ENCODE assay signal across 32 cellular contexts in the genomic region with DNA sequence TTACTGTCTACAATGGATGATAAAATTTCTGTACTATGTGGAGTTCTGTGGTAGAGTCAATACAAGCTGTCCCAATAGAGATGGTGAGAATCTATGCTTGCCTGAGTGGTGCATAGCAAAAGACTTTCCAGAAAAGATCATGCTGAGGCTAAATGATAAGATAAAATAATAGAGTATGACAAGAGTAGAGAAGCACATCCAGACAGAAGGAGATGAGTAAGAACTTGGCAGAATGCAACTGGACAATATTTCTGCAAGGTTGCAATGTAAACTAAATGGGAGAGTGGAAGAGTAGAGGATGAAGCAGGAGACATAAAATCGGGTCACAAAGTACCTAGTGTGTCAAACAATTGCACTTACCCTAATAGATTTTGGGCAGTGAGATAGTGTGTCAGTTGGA.
"Had no signal": no experiment of that assay in that cellular context is flagged by ENCODE, and none has a peak within 500 bp of the region (broad histone marks: within the 10 kb centered on the region; RNA-seq: fewer than 3 reads in every experiment).

No MANE protein-coding gene starts in this region.

- ATAC-seq: activated CD8-positive, alpha-beta T cell treated with anti-CD3 and anti-CD28 coated beads for 36 hours; activated T-cell treated with anti-CD3 and anti-CD28 coated beads, Interleukin-2, amount 50 U/mL, for 72 hours; activated T-helper 17 cell treated with anti-CD3 and anti-CD28 coated beads, Interleukin-2, amount 50 U/mL, for 72 hours; body of pancreas; PC-3 had no signal

- H3K27ac ChIP-seq: ascending aorta, body of pancreas, KMS-11, Peyer's patch had no signal

- H3K27me3 ChIP-seq: ascending aorta, body of pancreas, Peyer's patch had no signal

- H3K4me2 ChIP-seq: KMS-11 had no signal

- H3K9ac ChIP-seq: KMS-11 had no signal

- H3K36me3 ChIP-seq: ascending aorta, Peyer's patch had no signal

- H3K9me3 ChIP-seq: ascending aorta, body of pancreas, Peyer's patch had no signal

- H3K4me3 ChIP-seq: ascending aorta, body of pancreas, Peyer's patch had no signal

- H3K4me1 ChIP-seq: ascending aorta, body of pancreas, Peyer's patch had no signal

- DNase-seq: activated CD4-positive, alpha-beta T cell treated with anti-CD3 and anti-CD28 coated beads, Interleukin-2, amount 10 ng/mL, durations not matched to agents 24 days and 14 days; activated CD4-positive, alpha-beta T cell treated with anti-CD3 and anti-CD28 coated beads, Interleukin-2, amount 50 U/mL, for 4 hours; activated CD8-positive, alpha-beta T cell treated with anti-CD3 and anti-CD28 coated beads for 36 hours; activated effector memory CD4-positive, alpha-beta T cell treated with anti-CD3 and anti-CD28 coated beads, Interleukin-2, amount 50 U/mL, for 16 hours; activated naive CD4-positive, alpha-beta T cell; activated naive CD4-positive, alpha-beta T cell treated with anti-CD3 and anti-CD28 coated beads, Interleukin-2, amount 50 U/mL, for 16 hours; activated naive CD8-positive, alpha-beta T cell treated with anti-CD3 and anti-CD28 coated beads for 36 hours; activated T-cell treated with anti-CD3 and anti-CD28 coated beads, Interleukin-2, amount 50 U/mL, for 1 hour; activated T-cell treated with anti-CD3 and anti-CD28 coated beads, Interleukin-2, amount 50 U/mL, for 72 hours; amygdala; body of pancreas; caudate nucleus; cerebellar nuclear complex; MM.1S; MV-4-11; NCI-H1092; NCI-H1417; NCI-H146; NCI-H187; NCI-H2029 treated with DMSO at 0.1 percent for 48 hours; NCI-H2107; NCI-H2171; NCI-H446; NCI-H524; NK-92 treated with Interleukin-12 subunit alpha and Interleukin-12 subunit beta, amount 100 ng/mL, for 24 hours; PC-3; Peyer's patch; RPMI8226; SIG-M5 had no signal
